ENCODE assay signal across 1 cellular context in the genomic region with DNA sequence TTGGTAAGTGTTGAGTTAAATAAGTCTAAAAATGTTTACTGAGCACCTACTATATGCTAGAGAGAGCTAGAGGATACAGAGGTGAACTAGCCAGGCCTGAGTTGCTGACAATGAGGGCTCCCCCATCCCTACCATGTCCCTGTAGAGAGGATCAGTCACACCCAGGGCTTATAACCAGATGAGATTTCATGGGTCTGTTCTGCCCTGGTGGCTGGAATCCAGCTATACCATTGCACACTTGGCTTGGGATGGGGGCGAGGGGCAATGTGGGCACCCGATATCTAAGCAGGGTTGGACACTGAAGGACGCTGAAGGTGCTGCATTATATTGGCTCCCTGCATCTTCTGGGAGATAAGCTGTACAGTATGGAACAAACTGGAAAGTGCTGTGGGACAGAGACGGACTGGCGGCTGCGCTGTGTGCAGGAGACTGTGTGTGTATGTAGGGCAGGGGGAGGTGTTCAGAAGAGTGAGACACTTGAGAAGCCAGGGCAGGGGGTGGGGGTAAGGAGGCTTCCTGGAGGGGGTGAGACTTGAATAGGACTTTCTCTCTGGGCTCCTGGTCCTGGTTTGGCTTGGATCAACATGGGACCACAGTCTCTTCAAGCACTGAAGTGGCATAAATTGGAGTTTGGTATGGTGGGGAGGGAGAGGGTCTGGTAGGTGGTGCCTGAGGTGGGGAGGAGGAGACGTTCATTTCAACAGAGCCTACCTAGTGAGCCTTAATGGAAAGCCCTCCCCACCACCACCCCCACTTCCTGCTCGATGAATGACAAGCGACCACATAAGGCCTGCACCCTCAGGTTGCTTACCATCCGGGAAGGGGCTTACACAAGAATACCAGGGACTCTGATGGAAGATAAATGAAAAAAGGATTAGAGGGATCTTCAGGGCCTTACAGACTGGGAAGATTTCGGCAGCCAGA.
TF ChIP-seq lines count a peak whose summit lies in the region.

No MANE protein-coding gene starts in this region.

TF ChIP-seq in HEK293, 187 proteins besides CTCF, POLR2A, EP300 and RAD21 (continued from another document):
- TF ChIP-seq, protein P1, sequence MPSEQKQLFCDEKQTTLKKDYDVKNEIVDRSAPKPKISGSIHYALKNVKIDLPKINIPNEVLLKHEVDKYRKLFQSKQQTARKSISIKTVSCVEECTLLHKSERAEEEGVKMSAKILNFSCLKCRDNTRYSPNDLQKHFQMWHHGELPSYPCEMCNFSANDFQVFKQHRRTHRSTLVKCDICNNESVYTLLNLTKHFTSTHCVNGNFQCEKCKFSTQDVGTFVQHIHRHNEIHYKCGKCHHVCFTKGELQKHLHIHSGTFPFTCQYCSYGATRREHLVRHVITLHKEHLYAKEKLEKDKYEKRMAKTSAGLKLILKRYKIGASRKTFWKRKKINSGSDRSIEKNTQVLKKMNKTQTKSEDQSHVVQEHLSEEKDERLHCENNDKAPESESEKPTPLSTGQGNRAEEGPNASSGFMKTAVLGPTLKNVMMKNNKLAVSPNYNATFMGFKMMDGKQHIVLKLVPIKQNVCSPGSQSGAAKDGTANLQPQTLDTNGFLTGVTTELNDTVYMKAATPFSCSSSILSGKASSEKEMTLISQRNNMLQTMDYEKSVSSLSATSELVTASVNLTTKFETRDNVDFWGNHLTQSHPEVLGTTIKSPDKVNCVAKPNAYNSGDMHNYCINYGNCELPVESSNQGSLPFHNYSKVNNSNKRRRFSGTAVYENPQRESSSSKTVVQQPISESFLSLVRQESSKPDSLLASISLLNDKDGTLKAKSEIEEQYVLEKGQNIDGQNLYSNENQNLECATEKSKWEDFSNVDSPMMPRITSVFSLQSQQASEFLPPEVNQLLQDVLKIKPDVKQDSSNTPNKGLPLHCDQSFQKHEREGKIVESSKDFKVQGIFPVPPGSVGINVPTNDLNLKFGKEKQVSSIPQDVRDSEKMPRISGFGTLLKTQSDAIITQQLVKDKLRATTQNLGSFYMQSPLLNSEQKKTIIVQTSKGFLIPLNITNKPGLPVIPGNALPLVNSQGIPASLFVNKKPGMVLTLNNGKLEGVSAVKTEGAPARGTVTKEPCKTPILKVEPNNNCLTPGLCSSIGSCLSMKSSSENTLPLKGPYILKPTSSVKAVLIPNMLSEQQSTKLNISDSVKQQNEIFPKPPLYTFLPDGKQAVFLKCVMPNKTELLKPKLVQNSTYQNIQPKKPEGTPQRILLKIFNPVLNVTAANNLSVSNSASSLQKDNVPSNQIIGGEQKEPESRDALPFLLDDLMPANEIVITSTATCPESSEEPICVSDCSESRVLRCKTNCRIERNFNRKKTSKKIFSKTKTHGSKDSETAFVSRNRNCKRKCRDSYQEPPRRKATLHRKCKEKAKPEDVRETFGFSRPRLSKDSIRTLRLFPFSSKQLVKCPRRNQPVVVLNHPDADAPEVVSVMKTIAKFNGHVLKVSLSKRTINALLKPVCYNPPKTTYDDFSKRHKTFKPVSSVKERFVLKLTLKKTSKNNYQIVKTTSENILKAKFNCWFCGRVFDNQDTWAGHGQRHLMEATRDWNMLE (tag by site-specific recombination; conservative IDR thresholded peaks at IDR 0.05; ENCODE audit: low read depth), result no peak
- peak; percentile 75 for TF ChIP-seq ZNF341 (tag by site-specific recombination; IDR thresholded peaks at IDR 0.05; ENCODE audit: low read depth)
- no peak for TF ChIP-seq ZNF530 (tag by site-specific recombination; IDR thresholded peaks at IDR 0.05; ENCODE audit: low read depth)
- TF ChIP-seq ZNF701 (tag by site-specific recombination; IDR thresholded peaks at IDR 0.05), result no peak
- no peak for TF ChIP-seq ZNF423 (tag by site-specific recombination; IDR thresholded peaks at IDR 0.05)
- no peak for TF ChIP-seq YY1 (tag by site-specific recombination; IDR thresholded peaks at IDR 0.05)
- TF ChIP-seq, protein P2, sequence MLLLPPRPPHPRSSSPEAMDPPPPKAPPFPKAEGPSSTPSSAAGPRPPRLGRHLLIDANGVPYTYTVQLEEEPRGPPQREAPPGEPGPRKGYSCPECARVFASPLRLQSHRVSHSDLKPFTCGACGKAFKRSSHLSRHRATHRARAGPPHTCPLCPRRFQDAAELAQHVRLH (tag by site-specific recombination; IDR thresholded peaks at IDR 0.05), result no peak
- no peak for TF ChIP-seq ZNF19 (tag by site-specific recombination; IDR thresholded peaks at IDR 0.05; ENCODE audit: low read depth)
